Comparison of ENCODE assay signal across 17 cellular contexts in the genomic region with DNA sequence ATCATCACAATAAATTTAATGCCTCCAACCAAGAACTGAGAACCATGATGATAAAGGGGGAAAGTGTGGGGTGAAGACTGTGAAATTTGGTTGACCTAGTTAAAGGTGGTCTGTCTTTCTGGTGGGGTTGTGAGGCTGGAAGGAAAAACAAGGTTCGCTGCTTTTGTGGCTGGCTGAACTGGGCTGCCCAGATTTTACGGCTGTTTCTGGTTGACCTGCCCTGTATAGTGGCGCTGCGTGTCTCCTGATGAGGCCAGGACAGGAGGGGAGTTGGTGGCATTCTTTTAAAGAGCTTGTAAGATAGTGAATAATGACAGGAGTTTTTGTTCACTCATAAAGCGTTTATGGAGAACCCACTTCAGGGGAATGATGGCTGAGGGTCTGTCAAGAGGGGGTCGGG.
A peak's percentile ranks its signal among the peaks of the same experiment; 100 is the strongest.
DNase-seq lines count a peak whose midpoint lies in the region; ATAC-seq and TF ChIP-seq lines count a peak whose summit lies in the region.
"Had no signal": no experiment of that assay in that cellular context is flagged by ENCODE, and none has a peak within 500 bp of the region (broad histone marks: within the 10 kb centered on the region; RNA-seq: fewer than 3 reads in every experiment).

No MANE protein-coding gene starts in this region.

- H3K4me3 Mint-ChIP-seq in GM23338, result no peak overlapping the region
- H3K4me3 Mint-ChIP-seq in nephron progenitor cell, result peak overlapping the region; percentile 28
- peak overlapping the region; percentile 40 for H3K4me3 Mint-ChIP-seq in type B pancreatic cell
- H3K4me3 Mint-ChIP-seq: CD4-positive, alpha-beta memory T cell; HFFc6 had no signal

- no peak overlapping the region for H2BK120ac ChIP-seq in mesendoderm (ENCODE audit: low read depth, low read length)

- no peak overlapping the region for H3K27ac Mint-ChIP-seq in GM23338
- peak overlapping the region; percentile 91 for H3K27ac Mint-ChIP-seq in nephron progenitor cell
- H3K27ac Mint-ChIP-seq in type B pancreatic cell, result no peak overlapping the region
- H3K27ac Mint-ChIP-seq: CD4-positive, alpha-beta memory T cell; HFFc6 had no signal

- H4K5ac ChIP-seq in mesendoderm (ENCODE audit: low read length), result no peak overlapping the region

- peak overlapping the region; percentile 72 for H3K4ac ChIP-seq in mesendoderm (ENCODE audit: low read depth, low read length)

- no peak for DNase-seq in GM23338 (ENCODE audit: low spot score)
- DNase-seq in mesendoderm, result no peak
- DNase-seq in nephron progenitor cell, result peak; percentile 21
- no peak for DNase-seq in type B pancreatic cell (ENCODE audit: extremely low spot score, unreplicated experiment)
- no peak for DNase-seq in A172 (ENCODE audit: low spot score)
- DNase-seq in SK-N-DZ (ENCODE audit: low spot score), result no peak
- DNase-seq: 8988T; C1 segment of cervical spinal cord; Calu3; CD4-positive, alpha-beta memory T cell; COR-L47; DMS53; DMS79 treated with DMSO at 0.1 percent for 48 hours; GOT3; HFFc6 had no signal

- H3K56ac ChIP-seq in mesendoderm (ENCODE audit: low read length), result no peak overlapping the region

- no peak overlapping the region for H2AK5ac ChIP-seq in mesendoderm (ENCODE audit: low read length)

- H3K18ac ChIP-seq in mesendoderm (ENCODE audit: low read length), result peak overlapping the region; percentile 25

- no peak for TF ChIP-seq CTCF in GM23338 (conservative IDR thresholded peaks at IDR 0.05; ENCODE audit: low read depth in 2 of 2)
- no peak for TF ChIP-seq CTCF in nephron progenitor cell (IDR thresholded peaks at IDR 0.05)
- no peak for TF ChIP-seq CTCF in type B pancreatic cell (conservative IDR thresholded peaks at IDR 0.05)

- H3K27me3 ChIP-seq in GM23338 (ENCODE audit: insufficient read depth) (no peaks in the 10 kb centered on the region), mesendoderm (ENCODE audit: insufficient read depth, low read length, poor library complexity) (no peaks in the 10 kb centered on the region)

- ATAC-seq in GM23338 (no peak), GM19397 (IDR thresholded peaks at IDR 0.05; ENCODE audit: unreplicated experiment) (no peak)

- no peak overlapping the region for H3K9ac ChIP-seq in mesendoderm (ENCODE audit: low read length)

- H3K4me2 ChIP-seq in GM23338 (no peak overlapping the region), mesendoderm (ENCODE audit: low read length) (no peak overlapping the region)

- peaks cover 3% of the 10 kb centered on the region; the same call in 1 of the 2 replicates for H3K36me3 ChIP-seq in GM23338 (ENCODE audit: insufficient read depth)
- no peaks in the 10 kb centered on the region for H3K36me3 ChIP-seq in mesendoderm (ENCODE audit: control insufficient read depth, insufficient read depth, low read length)
- H3K36me3 ChIP-seq: HAP-1 had no signal

- H2AFZ ChIP-seq in GM23338, result peak overlapping the region; percentile 47; the same call in 1 of the 2 replicates

- no CpG with 5 or more reads among the region's 6 CpGs for WGBS in mesendoderm (ENCODE audit: extremely low coverage, insufficient coverage, low lambda C conversion rate)

- no peak overlapping the region for H3K23ac ChIP-seq in mesendoderm (ENCODE audit: low read length)

- no peaks in the 10 kb centered on the region for H4K20me1 ChIP-seq in GM23338 (replicated peaks; ENCODE audit: insufficient read depth)

- peaks cover 12% of the 10 kb centered on the region for H3K36me3 Mint-ChIP-seq in GM23338 (ENCODE audit: low read depth)
- peaks cover 18% of the 10 kb centered on the region for H3K36me3 Mint-ChIP-seq in nephron progenitor cell (ENCODE audit: low read depth)
- no peaks in the 10 kb centered on the region for H3K36me3 Mint-ChIP-seq in type B pancreatic cell

- 0 out of 2 replicates have a peak, but pooled peaks cover 4% of the 10 kb centered on the region for H3K9me2 ChIP-seq in GM23338 (ENCODE audit: insufficient read depth)

- H3K4me1 Mint-ChIP-seq in GM23338 (no peaks in the 10 kb centered on the region), nephron progenitor cell (peaks cover 59% of the 10 kb centered on the region), type B pancreatic cell (ENCODE audit: unreplicated experiment) (peaks cover 27% of the 10 kb centered on the region)
- H3K4me1 Mint-ChIP-seq: CD4-positive, alpha-beta memory T cell had no signal

- no peaks in the 10 kb centered on the region for H3K79me2 ChIP-seq in GM23338 (replicated peaks; ENCODE audit: insufficient read depth)
- H3K79me2 ChIP-seq in mesendoderm (ENCODE audit: control insufficient read depth, insufficient read depth, low read length), result no peaks in the 10 kb centered on the region

- H3K79me1 ChIP-seq in mesendoderm (ENCODE audit: low read length), result no peaks in the 10 kb centered on the region

- no peak overlapping the region for H4K8ac ChIP-seq in mesendoderm (ENCODE audit: low read depth, low read length)

- no peak overlapping the region for H3K27ac ChIP-seq in GM23338 (ENCODE audit: low read depth)
- H3K27ac ChIP-seq in mesendoderm (ENCODE audit: low read depth, low read length), result no peak overlapping the region

- peak overlapping the region; percentile 46 for H2BK15ac ChIP-seq in mesendoderm (replicated peaks; ENCODE audit: low read depth)

- H3K27me3 Mint-ChIP-seq in GM23338 (ENCODE audit: insufficient read depth, low read depth, poor library complexity) (no peaks in the 10 kb centered on the region), nephron progenitor cell (ENCODE audit: low read depth, poor library complexity) (peaks cover 2% of the 10 kb centered on the region), type B pancreatic cell (peaks cover 14% of the 10 kb centered on the region)

- H2BK5ac ChIP-seq in mesendoderm (ENCODE audit: low read length), result no peak overlapping the region

- H3K9me3 Mint-ChIP-seq in GM23338, result peaks cover 19% of the 10 kb centered on the region
- peaks cover 25% of the 10 kb centered on the region for H3K9me3 Mint-ChIP-seq in nephron progenitor cell
- peaks cover 2% of the 10 kb centered on the region for H3K9me3 Mint-ChIP-seq in type B pancreatic cell

- H3K4me3 ChIP-seq in GM23338 (no peak overlapping the region), mesendoderm (ENCODE audit: low read length) (no peak overlapping the region)
- H3K4me3 ChIP-seq: HAP-1 had no signal

- no peaks in the 10 kb centered on the region for H3F3A ChIP-seq in GM23338 (replicated peaks; ENCODE audit: low read depth)

- H3K4me1 ChIP-seq in GM23338 (ENCODE audit: insufficient read depth) (no peaks in the 10 kb centered on the region), mesendoderm (ENCODE audit: control insufficient read depth, low read depth, low read length) (peaks cover 2% of the 10 kb centered on the region)
- H3K4me1 ChIP-seq: HAP-1 had no signal

TF ChIP-seq in GM23338, 12 proteins besides CTCF, POLR2A, EP300 and RAD21 (continues in another document):
- TF ChIP-seq, protein P1, sequence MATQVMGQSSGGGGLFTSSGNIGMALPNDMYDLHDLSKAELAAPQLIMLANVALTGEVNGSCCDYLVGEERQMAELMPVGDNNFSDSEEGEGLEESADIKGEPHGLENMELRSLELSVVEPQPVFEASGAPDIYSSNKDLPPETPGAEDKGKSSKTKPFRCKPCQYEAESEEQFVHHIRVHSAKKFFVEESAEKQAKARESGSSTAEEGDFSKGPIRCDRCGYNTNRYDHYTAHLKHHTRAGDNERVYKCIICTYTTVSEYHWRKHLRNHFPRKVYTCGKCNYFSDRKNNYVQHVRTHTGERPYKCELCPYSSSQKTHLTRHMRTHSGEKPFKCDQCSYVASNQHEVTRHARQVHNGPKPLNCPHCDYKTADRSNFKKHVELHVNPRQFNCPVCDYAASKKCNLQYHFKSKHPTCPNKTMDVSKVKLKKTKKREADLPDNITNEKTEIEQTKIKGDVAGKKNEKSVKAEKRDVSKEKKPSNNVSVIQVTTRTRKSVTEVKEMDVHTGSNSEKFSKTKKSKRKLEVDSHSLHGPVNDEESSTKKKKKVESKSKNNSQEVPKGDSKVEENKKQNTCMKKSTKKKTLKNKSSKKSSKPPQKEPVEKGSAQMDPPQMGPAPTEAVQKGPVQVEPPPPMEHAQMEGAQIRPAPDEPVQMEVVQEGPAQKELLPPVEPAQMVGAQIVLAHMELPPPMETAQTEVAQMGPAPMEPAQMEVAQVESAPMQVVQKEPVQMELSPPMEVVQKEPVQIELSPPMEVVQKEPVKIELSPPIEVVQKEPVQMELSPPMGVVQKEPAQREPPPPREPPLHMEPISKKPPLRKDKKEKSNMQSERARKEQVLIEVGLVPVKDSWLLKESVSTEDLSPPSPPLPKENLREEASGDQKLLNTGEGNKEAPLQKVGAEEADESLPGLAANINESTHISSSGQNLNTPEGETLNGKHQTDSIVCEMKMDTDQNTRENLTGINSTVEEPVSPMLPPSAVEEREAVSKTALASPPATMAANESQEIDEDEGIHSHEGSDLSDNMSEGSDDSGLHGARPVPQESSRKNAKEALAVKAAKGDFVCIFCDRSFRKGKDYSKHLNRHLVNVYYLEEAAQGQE (IDR thresholded peaks at IDR 0.05; ENCODE audit: unreplicated experiment), result no peak
- no peak for TF ChIP-seq NANOG (IDR thresholded peaks at IDR 0.05; ENCODE audit: borderline replicate concordance)
